ENCODE assay signal across 1 cellular context in genomic region chr1:166017395-166017794, GRCh38.
TF ChIP-seq lines count a peak whose summit lies in the region.

No MANE protein-coding gene starts in this region.

TF ChIP-seq in WTC11, 78 proteins besides CTCF, POLR2A, EP300 and RAD21 (continued from another document):
- no peak for TF ChIP-seq ZNF532 (CRISPR knock-in tag; IDR thresholded peaks at IDR 0.05; ENCODE audit: borderline replicate concordance)
- TF ChIP-seq HMGA2 (CRISPR knock-in tag; IDR thresholded peaks at IDR 0.05), result no peak
- TF ChIP-seq FOXP4 (CRISPR knock-in tag; IDR thresholded peaks at IDR 0.05), result no peak
